In the genomic region with DNA sequence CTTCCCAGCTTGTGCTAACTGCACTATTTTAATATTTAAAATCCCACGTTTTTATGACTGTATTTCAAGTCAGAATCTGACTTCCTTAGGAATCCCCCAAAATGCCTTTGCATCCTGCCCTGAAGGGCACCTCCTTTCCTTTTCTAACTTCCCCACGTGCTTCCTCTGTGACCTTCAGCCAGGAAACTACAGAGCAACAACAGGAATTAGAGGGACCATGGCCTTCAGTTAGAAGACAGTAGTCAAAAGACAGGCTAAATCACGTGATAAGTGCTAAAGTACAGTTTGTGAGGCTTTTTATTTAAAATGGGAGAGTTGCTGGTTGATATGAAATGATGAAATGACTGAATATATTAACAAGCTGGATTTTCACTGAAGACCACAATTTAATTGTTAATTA, we compare ENCODE assay signal across 12 cellular contexts. TPM values are rescaled to one million over a fixed set of nuclear protein-coding genes. Genes with fewer than 3 reads are reported as not detected.
A peak's percentile ranks its signal among the peaks of the same experiment; 100 is the strongest.
DNase-seq lines count a peak whose midpoint lies in the region; ATAC-seq, FAIRE-seq and TF ChIP-seq lines count a peak whose summit lies in the region.
"Had no signal": no experiment of that assay in that cellular context is flagged by ENCODE, and none has a peak within 500 bp of the region (broad histone marks: within the 10 kb centered on the region; RNA-seq: fewer than 3 reads in every experiment).

No MANE protein-coding gene starts in this region.

- no peaks in the 10 kb centered on the region for H3K27me3 ChIP-seq in ACC112 (ENCODE audit: insufficient read depth, low read length)
- no peaks in the 10 kb centered on the region for H3K27me3 ChIP-seq in PC-3 (ENCODE audit: low read length)
- no peaks in the 10 kb centered on the region for H3K27me3 ChIP-seq in endothelial cell of umbilical vein (ENCODE audit: control insufficient read depth in 2 of 2, insufficient read depth in 2 of 2, low read length in 2 of 2)
- H3K27me3 ChIP-seq: Peyer's patch had no signal

- POLR2A ChIA-PET in PC-3 (lab: Charles Lee; ENCODE audit: unreplicated experiment) (no interaction called here), endothelial cell of umbilical vein (lab: Charles Lee) (interaction anchor here (0.9 to 1.8 kb wide), 6 partner anchors 10 to 109 kb away, joined by 3 to 6 read pairs (median 4); a partner anchor contains a TSS)

- H3K36me3 Mint-ChIP-seq in nephron (ENCODE audit: low read depth) = peaks cover 41% of the 10 kb centered on the region
- H3K36me3 Mint-ChIP-seq: activated naive CD4-positive, alpha-beta T cell treated with anti-CD3 and anti-CD28 coated beads, Interleukin-2, amount 50 U/mL, for 72 hours had no signal

- no peaks in the 10 kb centered on the region for H3K9me3 Mint-ChIP-seq in nephron
- H3K9me3 Mint-ChIP-seq: activated naive CD4-positive, alpha-beta T cell treated with anti-CD3 and anti-CD28 coated beads, Interleukin-2, amount 50 U/mL, for 72 hours; neural crest cell had no signal

- H3K9me1 ChIP-seq in endothelial cell of umbilical vein (replicated peaks; ENCODE audit: control insufficient read depth, extremely low read depth, insufficient read depth, low read length) = no peaks in the 10 kb centered on the region

- no peaks in the 10 kb centered on the region for H3K27me3 Mint-ChIP-seq in nephron (ENCODE audit: low read depth)

- H3K4me2 ChIP-seq in PC-3 (ENCODE audit: low read length) (peak overlapping the region; percentile 41), endothelial cell of umbilical vein (ENCODE audit: insufficient read depth, low read length) (peak overlapping the region; percentile 60)

- H3K9ac ChIP-seq in PC-3 (ENCODE audit: low read length) (no peak overlapping the region), endothelial cell of umbilical vein (replicated peaks; ENCODE audit: extremely low read depth, insufficient read depth, low read length) (peak overlapping the region; percentile 61)

- no peaks in the 10 kb centered on the region for H3K9me2 ChIP-seq in PC-3 (replicated peaks; ENCODE audit: low read length)

- no peaks in the 10 kb centered on the region for H3K9me3 ChIP-seq in PC-3 (ENCODE audit: low read length)
- no peaks in the 10 kb centered on the region for H3K9me3 ChIP-seq in endothelial cell of umbilical vein (replicated peaks; ENCODE audit: control insufficient read depth, insufficient read depth, low read length)
- H3K9me3 ChIP-seq: Peyer's patch had no signal

- H3K27ac Mint-ChIP-seq in nephron = peak overlapping the region; percentile 8 to 56 (median 28)

- dilution Hi-C loops in endothelial cell of umbilical vein (cut with MboI; ENCODE audit: extremely low pct_ligation_motif_present, low sequenced_read_pairs) = no loop called here

- H2AFZ ChIP-seq in ACC112 (ENCODE audit: low read length, unreplicated experiment) = no peak overlapping the region
- no peak overlapping the region for H2AFZ ChIP-seq in PC-3 (ENCODE audit: low read length)
- H2AFZ ChIP-seq in endothelial cell of umbilical vein (ENCODE audit: low read depth, low read length) = peak overlapping the region; percentile 67

- H4K20me1 ChIP-seq in PC-3 (ENCODE audit: low read length) = no peaks in the 10 kb centered on the region
- H4K20me1 ChIP-seq in endothelial cell of umbilical vein (replicated peaks; ENCODE audit: control insufficient read depth, extremely low read depth, insufficient read depth, low read length) = no peaks in the 10 kb centered on the region

- ATAC-seq in PC-3 (no peak), GM19452 (IDR thresholded peaks at IDR 0.05; ENCODE audit: unreplicated experiment) (no peak), HG02970 (IDR thresholded peaks at IDR 0.05; ENCODE audit: low FRiP score, unreplicated experiment) (no peak), GM19324 (IDR thresholded peaks at IDR 0.05; ENCODE audit: low FRiP score, unreplicated experiment) (no peak)

- peaks cover 6% of the 10 kb centered on the region for H3F3A ChIP-seq in PC-3 (ENCODE audit: low read length, unreplicated experiment)

- no peak overlapping the region for H3K4me3 ChIP-seq in ACC112 (ENCODE audit: low read depth, low read length)
- no peak overlapping the region for H3K4me3 ChIP-seq in PC-3 (ENCODE audit: low read length)
- H3K4me3 ChIP-seq in endothelial cell of umbilical vein (replicated peaks in 1 of 3; ENCODE audit: insufficient read depth in 1 of 3, low read depth in 1 of 3, low read length in 3 of 3) = no peak overlapping the region
- H3K4me3 ChIP-seq: Peyer's patch had no signal

- DNase-seq in PC-3 (no peak), endothelial cell of umbilical vein (ENCODE audit: low read depth, low spot score) (peak; percentile 80), activated T-cell treated with anti-CD3 and anti-CD28 coated beads for 4 hours (no peak)

- BruUV-seq in PC-3 (replicated peaks; lab: Mats Ljungman, UMichigan) (no TSS peak), endothelial cell of umbilical vein (replicated peaks; lab: Mats Ljungman, UMichigan) (no TSS peak)

- CTCF ChIA-PET in PC-3 (lab: Charles Lee) (interaction anchor here (0.6 to 2.8 kb wide), 8 partner anchors 13 to 107 kb away, joined by 4 to 29 read pairs (median 9); no protein-coding TSS in a partner anchor), endothelial cell of umbilical vein (lab: Charles Lee) (interaction anchor here (1.0 to 7.9 kb wide), 26 partner anchors 10 to 298 kb away, joined by 3 to 239 read pairs (median 12); a partner anchor contains a TSS)

- peaks cover 12% of the 10 kb centered on the region for H3K4me1 Mint-ChIP-seq in nephron

- peaks cover 21% of the 10 kb centered on the region for H3K36me3 ChIP-seq in ACC112 (ENCODE audit: insufficient read depth, low read length)
- peaks cover 43% of the 10 kb centered on the region for H3K36me3 ChIP-seq in PC-3 (ENCODE audit: low read depth, low read length)
- peaks cover 10 to 15% of the 10 kb centered on the region in 2 experiments for H3K36me3 ChIP-seq in endothelial cell of umbilical vein (ENCODE audit: control insufficient read depth in 2 of 2, extremely low read depth in 1 of 2, insufficient read depth in 2 of 2, low read length in 2 of 2)
- H3K36me3 ChIP-seq: Peyer's patch had no signal

- H3K4me1 ChIP-seq in ACC112 (ENCODE audit: control insufficient read depth, insufficient read depth, low read length, unreplicated experiment) = peaks cover 25% of the 10 kb centered on the region
- peaks cover 47% of the 10 kb centered on the region for H3K4me1 ChIP-seq in PC-3 (ENCODE audit: insufficient read depth, low read length)
- H3K4me1 ChIP-seq in endothelial cell of umbilical vein (ENCODE audit: control insufficient read depth, extremely low read depth, insufficient read depth, low read length) = peaks cover 26% of the 10 kb centered on the region
- H3K4me1 ChIP-seq: Peyer's patch had no signal

- peak overlapping the region; percentile 27; the same call in 1 of the 2 replicates for H3K27ac ChIP-seq in ACC112 (ENCODE audit: low read depth, low read length)
- peak overlapping the region; percentile 13 for H3K27ac ChIP-seq in PC-3 (ENCODE audit: low read length)
- peak overlapping the region; percentile 88 for H3K27ac ChIP-seq in endothelial cell of umbilical vein (ENCODE audit: insufficient read depth, low read depth, low read length)
- H3K27ac ChIP-seq: Peyer's patch had no signal

- intact Hi-C loops in PC-3 (cut with micrococcal nuclease) (loop anchor here (1.0 kb wide), 5 partner anchors 50 to 298 kb away; no protein-coding TSS in a partner anchor), endothelial cell of umbilical vein (cut with micrococcal nuclease) (loop anchor here (1.0 kb wide), 11 partner anchors 10 to 298 kb away; no protein-coding TSS in a partner anchor)

- H3K79me2 ChIP-seq in ACC112 (ENCODE audit: control insufficient read depth, insufficient read depth, low read length, unreplicated experiment) (no peaks in the 10 kb centered on the region), PC-3 (ENCODE audit: low read length) (no peaks in the 10 kb centered on the region), endothelial cell of umbilical vein (ENCODE audit: control insufficient read depth, insufficient read depth, low read length) (no peaks in the 10 kb centered on the region)

- no peak for TF ChIP-seq POLR2A in endothelial cell of umbilical vein (IDR thresholded peaks at IDR 0.05; ENCODE audit: low read depth, low read length)

- H3K4me3 Mint-ChIP-seq in nephron = no peak overlapping the region

- TF ChIP-seq CTCF in PC-3 (conservative IDR thresholded peaks at IDR 0.05; ENCODE audit: low read depth, low read length) (no peak), endothelial cell of umbilical vein (IDR thresholded peaks at IDR 0.05; ENCODE audit: extremely low read depth in 1 of 2, insufficient read depth in 1 of 2, low read depth in 1 of 2, low read length in 2 of 2) (no peak), nephron (IDR thresholded peaks at IDR 0.05; ENCODE audit: unreplicated experiment in 3 of 3) (no peak)

- peak; percentile 85 for FAIRE-seq in endothelial cell of umbilical vein (lab: Jason Lieb, UNC)

TF ChIP-seq in endothelial cell of umbilical vein, 7 proteins besides CTCF, POLR2A, EP300 and RAD21:
- TF ChIP-seq FOS (IDR thresholded peaks at IDR 0.05; ENCODE audit: borderline replicate concordance, insufficient read depth, low read length) = no peak
- TF ChIP-seq POLR2AphosphoS5 (IDR thresholded peaks at IDR 0.05; ENCODE audit: insufficient read depth, low read depth, low read length) = peak; percentile 34
TF ChIP-seq in endothelial cell of umbilical vein: peak in this region for 1.

RNA-seq across cellular contexts. Expression of a gene that starts 11.8 kb away (rescaled TPM):
- total RNA-seq in PC-3 (2014; rRNA removed) = 29.1 and 45.0 TPM in 2 replicates
- total RNA-seq in endothelial cell of umbilical vein = 26.2 and 37.0 TPM in 2 replicates
- 8.9 and 10.0 TPM in 2 replicates for polyA plus RNA-seq in endothelial cell of umbilical vein
- polyA plus RNA-seq in endothelial cell of umbilical vein (2011; cell fraction: cytosol; rRNA removed) = 14.8 and 17.3 TPM in 2 replicates
- polyA plus RNA-seq in endothelial cell of umbilical vein (2011; cell fraction: nucleus; rRNA removed) = 19.6 and 20.6 TPM in 2 replicates
- 26.8 and 33.5 TPM in 2 replicates for polyA plus RNA-seq in endothelial cell of umbilical vein (2012)
- polyA minus RNA-seq in endothelial cell of umbilical vein = 15.7 and 20.7 TPM in 2 replicates
- 22.8 TPM for polyA minus RNA-seq in endothelial cell of umbilical vein (2011; cell fraction: cytosol; rRNA and poly(A)+ RNA removed)
- 12.6 and 18.0 TPM in 2 replicates for polyA minus RNA-seq in endothelial cell of umbilical vein (2011; cell fraction: nucleus; rRNA and poly(A)+ RNA removed)

RNA-seq across cellular contexts. Expression of a gene that starts 31.7 kb away (rescaled TPM):
- total RNA-seq in PC-3 (2014; rRNA removed) (2.6 and 4.3 TPM in 2 replicates), endothelial cell of umbilical vein (not detected in 2 replicates)
- polyA plus RNA-seq in endothelial cell of umbilical vein = not detected in 2 replicates
- polyA plus RNA-seq in endothelial cell of umbilical vein (2011; cell fraction: cytosol; rRNA removed) = 0.13 TPM in 1 of 2 replicates, not detected in the other
- polyA plus RNA-seq in endothelial cell of umbilical vein (2011; cell fraction: nucleus; rRNA removed) = not detected in 2 replicates
- not detected in 2 replicates for polyA plus RNA-seq in endothelial cell of umbilical vein (2012)
- polyA minus RNA-seq in endothelial cell of umbilical vein = not detected in 2 replicates
- not detected for polyA minus RNA-seq in endothelial cell of umbilical vein (2011; cell fraction: cytosol; rRNA and poly(A)+ RNA removed)
- 0.38 TPM in 1 of 2 replicates, not detected in the other for polyA minus RNA-seq in endothelial cell of umbilical vein (2011; cell fraction: nucleus; rRNA and poly(A)+ RNA removed)
- total RNA-seq: H4 had no signal

Comparison
In these comparisons a context has a peak if more than half of its experiments do, and no peak if none do; other contexts are left out.
1. H3K27ac ChIP-seq: peak in every context shown above with its lines; median percentile 88 in endothelial cell of umbilical vein; 27 in ACC112; 13 in PC-3.